Comparison of ENCODE assay signal across 16 cellular contexts in genomic region chr2:98650998-98651397, GRCh38.
"Had no signal": no experiment of that assay in that cellular context is flagged by ENCODE, and none has a peak within 500 bp of the region (broad histone marks: within the 10 kb centered on the region; RNA-seq: fewer than 3 reads in every experiment).

No MANE protein-coding gene starts in this region.

- H3K27ac Mint-ChIP-seq: neural progenitor cell had no signal

- FAIRE-seq: keratinocyte had no signal

- DNase-seq: activated CD4-positive, alpha-beta T cell treated with anti-CD3 and anti-CD28 coated beads for 4 hours; colonic mucosa; effector CD4-positive, alpha-beta T cell; foreskin melanocyte; heart left ventricle; left ventricle myocardium superior; mesenchymal stem cell; stimulated activated CD4-positive, alpha-beta T cell treated with anti-CD3 and anti-CD28 coated beads, Interleukin-4, amount 100 ng/mL, for 4 hours; SW 1271; trophoblast cell; WERI-Rb-1 had no signal

- H3K4me3 ChIP-seq: cardiac muscle cell, colonic mucosa, heart left ventricle, neural progenitor cell, SJSA1 had no signal

- H3K9me3 Mint-ChIP-seq: neural progenitor cell had no signal

- H3K27ac ChIP-seq: cardiac muscle cell, colonic mucosa, heart left ventricle, neural progenitor cell, parathyroid adenoma, SJSA1, WERI-Rb-1 had no signal

- H3K9me3 ChIP-seq: colonic mucosa, heart left ventricle, SJSA1 had no signal

- H3K4me3 Mint-ChIP-seq: neural progenitor cell had no signal

- ATAC-seq: heart left ventricle, left ventricle myocardium superior had no signal

- H3K4me1 ChIP-seq: colonic mucosa, neural progenitor cell, parathyroid adenoma, SJSA1 had no signal

- H3K27me3 ChIP-seq: cardiac muscle cell, colonic mucosa, heart left ventricle, neural progenitor cell, SJSA1 had no signal
